20 cellular contexts compared by ENCODE assay signal in the genomic region with DNA sequence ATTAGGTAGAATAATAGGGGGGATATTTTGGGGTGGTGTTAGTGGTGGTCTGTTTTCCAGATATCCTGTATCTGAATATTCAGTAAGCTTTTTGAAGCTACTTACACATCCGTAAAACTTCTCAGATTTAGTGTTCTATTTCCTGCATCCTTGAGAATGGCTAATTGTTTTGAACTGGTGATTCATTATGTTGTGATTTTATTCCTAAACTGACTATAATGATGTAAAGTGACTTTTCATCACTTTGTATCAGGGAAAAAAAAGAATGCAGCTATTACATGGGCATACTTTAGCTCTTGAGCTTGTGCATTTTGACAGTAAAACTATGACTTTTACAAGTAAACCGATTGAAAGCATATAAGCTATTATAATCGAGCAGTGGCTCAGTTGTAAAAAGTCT. TPM values are rescaled to one million over a fixed set of nuclear protein-coding genes. Genes with fewer than 3 reads are reported as not detected.
DNase-seq lines count a peak whose midpoint lies in the region; ATAC-seq and TF ChIP-seq lines count a peak whose summit lies in the region.
"Had no signal": no experiment of that assay in that cellular context is flagged by ENCODE, and none has a peak within 500 bp of the region (broad histone marks: within the 10 kb centered on the region; RNA-seq: fewer than 3 reads in every experiment).

No MANE protein-coding gene starts in this region.

- H3K4me3 ChIP-seq in CD8-positive, alpha-beta memory T cell (ENCODE audit: low read length), result no peak overlapping the region
- no peak overlapping the region for H3K4me3 ChIP-seq in spleen
- H3K4me3 ChIP-seq: BLaER1 treated with 17β-estradiol and CSF1 and Interleukin-3, amounts not matched to agents 10 nM and 100 nM; K562; left lung; psoas muscle had no signal

- POLR2A ChIA-PET in CD8-positive, alpha-beta memory T cell (lab: Charles Lee), result interaction anchor here (0.8 to 1.3 kb wide), 2 partner anchors 8 to 19 kb away, joined by 3 to 6 read pairs; a partner anchor contains a TSS

- no peaks in the 10 kb centered on the region for H3K27me3 Mint-ChIP-seq in CD8-positive, alpha-beta memory T cell
- no peaks in the 10 kb centered on the region for H3K27me3 Mint-ChIP-seq in immature natural killer cell (ENCODE audit: low read depth in 3 of 3)

- WGBS in spleen, 5 donors, result 51 to 70% (median 69%) methylated on average over 3 of the region's 3 CpGs

- peak overlapping the region in 5 of 8 donors; percentile 33 to 64 (median 48) for H3K27ac Mint-ChIP-seq in CD8-positive, alpha-beta memory T cell
- peak overlapping the region; percentile 7 to 81 (median 40) for H3K27ac Mint-ChIP-seq in immature natural killer cell
- H3K27ac Mint-ChIP-seq: activated naive CD4-positive, alpha-beta T cell treated with anti-CD3 and anti-CD28 coated beads, Interleukin-2, amount 50 U/mL, for 72 hours had no signal

- H3K4me1 ChIP-seq in CD8-positive, alpha-beta memory T cell (ENCODE audit: insufficient read depth, low read length), result peaks cover 76% of the 10 kb centered on the region
- peaks cover 31 to 100% (median 81%) of the 10 kb centered on the region in 6 donors for H3K4me1 ChIP-seq in spleen

- no peak for DNase-seq in CD8-positive, alpha-beta memory T cell
- DNase-seq in EL, result peak; percentile 28
- no peak for DNase-seq in immature natural killer cell
- DNase-seq in midbrain (lab: John Stamatoyannopoulos, UW), result no peak
- DNase-seq in spleen, result no peak
- DNase-seq: activated CD8-positive, alpha-beta memory T cell treated with anti-CD3 and anti-CD28 coated beads, Interleukin-2, amount 50 U/mL, for 4 hours; DND-41; foreskin fibroblast; left lung; NCI-H1105; NCI-H2171 treated with DMSO at 0.1 percent for 48 hours; psoas muscle; RPMI8226 had no signal

- no peak overlapping the region for H3K27ac ChIP-seq in CD8-positive, alpha-beta memory T cell (ENCODE audit: low read depth, low read length)
- H3K27ac ChIP-seq in VCaP, result peak overlapping the region; percentile 24; the same call in 1 of the 2 replicates
- peak overlapping the region in 4 of 8 donors; percentile 4 to 38 (median 20) for H3K27ac ChIP-seq in spleen
- H3K27ac ChIP-seq: BLaER1 treated with 17β-estradiol and CSF1 and Interleukin-3, amounts not matched to agents 10 nM and 100 nM; HL-60; left lung; psoas muscle had no signal

- H3K9me3 ChIP-seq in CD8-positive, alpha-beta memory T cell (ENCODE audit: low read length), result no peaks in the 10 kb centered on the region
- H3K9me3 ChIP-seq in spleen, result no peaks in the 10 kb centered on the region
- H3K9me3 ChIP-seq: BLaER1 treated with 17β-estradiol and CSF1 and Interleukin-3, amounts not matched to agents 10 nM and 100 nM; left lung; psoas muscle had no signal

- no peaks in the 10 kb centered on the region for H3K9me3 Mint-ChIP-seq in CD8-positive, alpha-beta memory T cell
- no peaks in the 10 kb centered on the region for H3K9me3 Mint-ChIP-seq in immature natural killer cell

- H3K4me3 Mint-ChIP-seq in CD8-positive, alpha-beta memory T cell, result peak overlapping the region in 5 of 7 donors; percentile 40 to 66 (median 56)
- peak overlapping the region; percentile 4 to 54 (median 25) for H3K4me3 Mint-ChIP-seq in immature natural killer cell

- peaks cover 5 to 77% (median 32%) of the 10 kb centered on the region in 3 donors for H3K36me3 Mint-ChIP-seq in CD8-positive, alpha-beta memory T cell
- H3K36me3 Mint-ChIP-seq in immature natural killer cell, result peaks cover 10 to 33% (median 10%) of the 10 kb centered on the region in 3 donors

- no peak for TF ChIP-seq POLR2A in spleen (IDR thresholded peaks at IDR 0.05)

- CTCF ChIA-PET in CD8-positive, alpha-beta memory T cell (lab: Charles Lee), result interaction anchor here (1.0 kb wide), 2 partner anchors 15 to 23 kb away, joined by 3 read pairs; no protein-coding TSS in a partner anchor

- H3K4me1 Mint-ChIP-seq in CD8-positive, alpha-beta memory T cell, result peaks cover 81 to 94% (median 92%) of the 10 kb centered on the region in 3 donors
- peaks cover 86 to 98% of the 10 kb centered on the region in 2 donors for H3K4me1 Mint-ChIP-seq in immature natural killer cell

- intact Hi-C loops in spleen (cut with DNase I; ENCODE audit: low total_unique reads), result no loop called here

- H3K27me3 ChIP-seq in CD8-positive, alpha-beta memory T cell (ENCODE audit: insufficient read depth, low read length, poor library complexity, severe bottlenecking), result no peaks in the 10 kb centered on the region
- no peaks in the 10 kb centered on the region for H3K27me3 ChIP-seq in spleen (replicated peaks in 1 of 7)
- H3K27me3 ChIP-seq: BLaER1 treated with 17β-estradiol and CSF1 and Interleukin-3, amounts not matched to agents 10 nM and 100 nM; left lung had no signal

- H3K36me3 ChIP-seq in CD8-positive, alpha-beta memory T cell (ENCODE audit: insufficient read depth, low read length), result peaks cover 12% of the 10 kb centered on the region
- H3K36me3 ChIP-seq in spleen, result peaks cover 0 to 97% (median 30%) of the 10 kb centered on the region in 6 donors

- TF ChIP-seq CTCF in VCaP (conservative IDR thresholded peaks at IDR 0.05) (no peak), spleen (IDR thresholded peaks at IDR 0.05 in 8 of 11, conservative IDR thresholded peaks at IDR 0.05 in 3 of 11) (no peak)

- no peak for ATAC-seq in esophagus mucosa
- no peak for ATAC-seq in HG03280 (IDR thresholded peaks at IDR 0.05; ENCODE audit: unreplicated experiment)
- ATAC-seq: K562, left lung had no signal

RNA-seq across cellular contexts. Expression of a gene that starts 18.2 kb away (rescaled TPM):
- total RNA-seq in CD8-positive, alpha-beta memory T cell, result 100 to 1,000 TPM; 134 to 142 TPM
- 119 TPM for polyA plus RNA-seq in CD8-positive, alpha-beta memory T cell
- 100 to 1,000 TPM in 1 of 3 donors, 10 to 100 TPM in 2; 55.8 to 105 (median 62.7) TPM for polyA plus RNA-seq in immature natural killer cell
- total RNA-seq in esophagus mucosa, result 62.8 TPM
- 100 to 1,000 TPM; 139 to 181 (median 150) TPM for total RNA-seq in spleen
- polyA plus RNA-seq in spleen, result 10 to 100 TPM; 29.6 to 38.8 (median 30.8) TPM
